8 cellular contexts compared by ENCODE assay signal in the genomic region with DNA sequence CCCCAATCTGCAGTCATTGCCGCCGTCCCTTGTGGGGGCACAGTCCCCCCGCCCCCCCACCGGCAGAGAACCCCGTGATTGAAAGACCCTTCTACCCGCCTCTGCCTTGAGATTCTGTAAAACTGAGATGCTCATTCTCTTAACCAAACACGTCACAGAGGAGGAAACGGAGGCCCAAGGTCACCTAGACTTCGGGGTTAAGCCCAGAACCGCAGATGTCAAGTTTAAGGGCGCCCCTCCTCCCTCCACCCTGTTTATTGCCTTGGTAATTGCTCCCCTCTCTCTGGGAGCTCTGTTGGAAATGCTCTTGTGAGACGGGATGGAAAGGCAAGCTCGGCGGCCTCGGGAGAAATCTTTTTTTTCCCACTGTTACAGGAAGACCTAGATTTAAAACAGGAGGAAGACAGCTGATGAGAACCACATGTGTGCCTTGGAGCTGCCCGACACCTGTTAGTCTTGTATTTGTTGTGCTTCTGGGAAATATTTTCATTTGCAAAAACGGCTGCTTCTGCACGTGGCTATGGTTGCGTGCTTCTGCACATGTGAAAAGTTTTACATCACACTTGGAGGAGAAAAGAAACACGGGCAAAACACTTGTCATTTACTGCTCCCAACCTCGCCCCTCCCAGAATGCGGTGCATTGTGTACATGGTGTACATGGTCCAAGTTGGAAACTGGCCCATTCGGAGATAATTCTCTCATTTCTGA. TPM values are rescaled to one million over a fixed set of nuclear protein-coding genes. Genes with fewer than 3 reads are reported as not detected.
DNase-seq lines count a peak whose midpoint lies in the region; ATAC-seq and TF ChIP-seq lines count a peak whose summit lies in the region.

No MANE protein-coding gene starts in this region.

- H3K27me3 ChIP-seq in BE2C (no peaks in the 10 kb centered on the region), liver (ENCODE audit: control insufficient read depth in 4 of 4, insufficient read depth in 4 of 4, low read length in 3 of 4) (no peaks in the 10 kb centered on the region), tibial artery (no peaks in the 10 kb centered on the region)

- H2AFZ ChIP-seq in OCI-LY7 (ENCODE audit: low read length) = peak overlapping the region; percentile 22; the same call in 1 of the 2 replicates

- peaks cover 24% of the 10 kb centered on the region for H4K20me1 ChIP-seq in OCI-LY7 (ENCODE audit: insufficient read depth, low read length)

- H3K9me2 ChIP-seq in OCI-LY7 (ENCODE audit: insufficient read depth, low read length) = no peaks in the 10 kb centered on the region

- POLR2A ChIA-PET in OCI-LY7 (lab: Charles Lee) = interaction anchor here (0.6 to 2.2 kb wide), 3 partner anchors 41 to 80 kb away, joined by 3 to 10 read pairs (median 4); no protein-coding TSS in a partner anchor

- CTCF ChIA-PET in OCI-LY7 (lab: Charles Lee; ENCODE audit: unreplicated experiment) = interaction anchor here (0.6 kb wide), 1 partner anchor 43 kb away, joined by 3 read pairs; no protein-coding TSS in a partner anchor

- intact Hi-C loops in OCI-LY7 (cut with micrococcal nuclease; ENCODE audit: unreplicated experiment) = loop anchor here (1.0 to 2.0 kb wide), 5 partner anchors 32 to 188 kb away; a partner anchor contains a TSS
- intact Hi-C loops in tibial artery (cut with DNase I; ENCODE audit: low total_unique reads) = loop anchor here (2.0 kb wide), 1 partner anchor 32 kb away; a partner anchor contains a TSS

- WGBS in liver = 4% methylated on average over 23 of the region's 23 CpGs

- H3K9me3 ChIP-seq in BE2C (no peaks in the 10 kb centered on the region), OCI-LY7 (ENCODE audit: low read length) (no peaks in the 10 kb centered on the region), liver (ENCODE audit: control insufficient read depth in 4 of 4, low read length in 3 of 4) (no peaks in the 10 kb centered on the region), tibial artery (no peaks in the 10 kb centered on the region)

- peak overlapping the region; percentile 84 for H3K4me3 ChIP-seq in BE2C (ENCODE audit: low read depth, low read length)
- H3K4me3 ChIP-seq in OCI-LY7 (ENCODE audit: low read depth, low read length, poor library complexity, severe bottlenecking) = peak overlapping the region; percentile 99
- H3K4me3 ChIP-seq in liver (ENCODE audit: low read depth in 1 of 3, low read length in 3 of 3) = peak overlapping the region; percentile 71 to 86 (median 83)
- H3K4me3 ChIP-seq in tibial artery = peak overlapping the region; percentile 65 to 86

- peaks cover 45% of the 10 kb centered on the region for H3K79me2 ChIP-seq in OCI-LY7 (ENCODE audit: insufficient read depth, low read depth, low read length)

- peaks cover 19% of the 10 kb centered on the region for H3K36me3 ChIP-seq in BE2C
- H3K36me3 ChIP-seq in OCI-LY7 (ENCODE audit: insufficient read depth, low read length) = peaks cover 62% of the 10 kb centered on the region
- H3K36me3 ChIP-seq in liver (ENCODE audit: control insufficient read depth in 4 of 4, insufficient read depth in 3 of 4, low read depth in 1 of 4, low read length in 3 of 4) = peaks cover 0 to 14% (median 5%) of the 10 kb centered on the region in 4 donors
- H3K36me3 ChIP-seq in tibial artery = peaks cover 0 to 41% (median 11%) of the 10 kb centered on the region in 3 donors

- DNase-seq in BE2C (peak; percentile 30), OCI-LY7 (ENCODE audit: low spot score) (peak; percentile 84), tibial artery (peak in 1 of 2 donors; percentile 39)
- DNase-seq in central memory CD4-positive, alpha-beta T cell = peak; percentile 66

- BruUV-seq in OCI-LY7 (replicated peaks; lab: Mats Ljungman, UMichigan) = TSS peak; percentile 92

- ATAC-seq in GM21723 (IDR thresholded peaks at IDR 0.05; ENCODE audit: unreplicated experiment) = peak; percentile 5
- no peak for ATAC-seq in GM18907 (IDR thresholded peaks at IDR 0.05; ENCODE audit: unreplicated experiment)
- ATAC-seq in GM21381 (IDR thresholded peaks at IDR 0.05; ENCODE audit: unreplicated experiment) = no peak

- TF ChIP-seq CTCF in BE2C (IDR thresholded peaks at IDR 0.05; ENCODE audit: low read depth, low read length) (no peak), OCI-LY7 (conservative IDR thresholded peaks at IDR 0.05; ENCODE audit: low read length) (0 out of 2 replicates have a peak, but pooled peaks have one; percentile 24), liver (IDR thresholded peaks at IDR 0.05; ENCODE audit: low read depth, low read length, missing input control) (no peak), tibial artery (IDR thresholded peaks at IDR 0.05) (no peak)

- peak overlapping the region in 1 of 2 donors; percentile 16 for H3K9ac ChIP-seq in liver (ENCODE audit: low read depth in 1 of 2, low read length in 2 of 2)

- H3K27ac ChIP-seq in OCI-LY7 (ENCODE audit: low read depth, low read length, poor library complexity, severe bottlenecking) (peak overlapping the region; percentile 96), liver (ENCODE audit: low read depth in 1 of 2, low read length in 2 of 2) (peak overlapping the region; percentile 91 to 94), tibial artery (peak overlapping the region; percentile 80 to 88)

- H3K4me1 ChIP-seq in BE2C (no peaks in the 10 kb centered on the region; the same call in 1 of the 2 replicates), OCI-LY7 (ENCODE audit: insufficient read depth, low read length, poor library complexity, severe bottlenecking) (peaks cover 45% of the 10 kb centered on the region), liver (ENCODE audit: control insufficient read depth in 4 of 4, insufficient read depth in 4 of 4, low read length in 3 of 4) (peaks cover 6 to 48% (median 32%) of the 10 kb centered on the region in 4 donors), tibial artery (peaks cover 0 to 42% (median 31%) of the 10 kb centered on the region in 4 donors)

- no peak for TF ChIP-seq RAD21 in liver (IDR thresholded peaks at IDR 0.05)

- H3K4me2 ChIP-seq in OCI-LY7 (ENCODE audit: low read length) = peak overlapping the region; percentile 96

TF ChIP-seq in liver, 16 proteins besides CTCF, POLR2A, EP300 and RAD21:
- TF ChIP-seq, protein P1, sequence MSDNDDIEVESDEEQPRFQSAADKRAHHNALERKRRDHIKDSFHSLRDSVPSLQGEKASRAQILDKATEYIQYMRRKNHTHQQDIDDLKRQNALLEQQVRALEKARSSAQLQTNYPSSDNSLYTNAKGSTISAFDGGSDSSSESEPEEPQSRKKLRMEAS (IDR thresholded peaks at IDR 0.05) = peak; percentile 41
- TF ChIP-seq YY1 (IDR thresholded peaks at IDR 0.05) (no peak), RXRA (IDR thresholded peaks at IDR 0.05) (no peak)

RNA-seq across cellular contexts. Expression of a gene that starts 1.1 kb away (rescaled TPM):
- 41.8 TPM for polyA plus RNA-seq in BE2C (2012; ENCODE audit: insufficient read depth, insufficient read length, low read depth)
- 17.2 and 19.4 TPM in 2 replicates for total RNA-seq in OCI-LY7 (2014; rRNA removed; shearing (Covaris generic))
- total RNA-seq in OCI-LY7 (2022) (26.8 and 27.1 TPM in 2 replicates), liver (1 to 10 TPM; 3.4 to 3.8 TPM)
- polyA plus RNA-seq in liver = 1 to 10 TPM; 1.5 to 3.0 TPM

RNA-seq across cellular contexts. Expression of a gene that starts 30.8 kb away (rescaled TPM):
- 248 TPM for polyA plus RNA-seq in BE2C (2012; ENCODE audit: insufficient read depth, insufficient read length, low read depth)
- total RNA-seq in OCI-LY7 (2014; rRNA removed; shearing (Covaris generic)) = 75.5 and 87.0 TPM in 2 replicates
- total RNA-seq in OCI-LY7 (2022) (96.3 and 104 TPM in 2 replicates), liver (10 to 100 TPM; 35.2 to 50.1 TPM)
- 10 to 100 TPM; 43.6 to 81.8 TPM for polyA plus RNA-seq in liver

RNA-seq across cellular contexts. Expression of a gene that starts 31.8 kb away (rescaled TPM):
- 46.1 TPM for polyA plus RNA-seq in BE2C (2012; ENCODE audit: insufficient read depth, insufficient read length, low read depth)
- 10.3 and 20.4 TPM in 2 replicates for total RNA-seq in OCI-LY7 (2014; rRNA removed; shearing (Covaris generic))
- total RNA-seq in OCI-LY7 (2022) = 18.1 and 23.6 TPM in 2 replicates
- total RNA-seq in liver = 1 to 10 TPM; 3.1 to 3.8 TPM
- 1 to 10 TPM; 4.1 to 6.2 TPM for polyA plus RNA-seq in liver

RNA-seq across cellular contexts. Expression of a gene that starts 56.9 kb away (rescaled TPM):
- polyA plus RNA-seq in BE2C (2012; ENCODE audit: insufficient read depth, insufficient read length, low read depth) = 103 TPM
- total RNA-seq in OCI-LY7 (2014; rRNA removed; shearing (Covaris generic)) = 17.3 and 21.1 TPM in 2 replicates
- total RNA-seq in OCI-LY7 (2022) = 37.2 and 41.2 TPM in 2 replicates
- total RNA-seq in liver = 10 to 100 TPM; 12.1 to 20.5 TPM
- polyA plus RNA-seq in liver = 10 to 100 TPM; 11.2 to 12.1 TPM
